ENCODE assay signal across 8 cellular contexts in the genomic region with DNA sequence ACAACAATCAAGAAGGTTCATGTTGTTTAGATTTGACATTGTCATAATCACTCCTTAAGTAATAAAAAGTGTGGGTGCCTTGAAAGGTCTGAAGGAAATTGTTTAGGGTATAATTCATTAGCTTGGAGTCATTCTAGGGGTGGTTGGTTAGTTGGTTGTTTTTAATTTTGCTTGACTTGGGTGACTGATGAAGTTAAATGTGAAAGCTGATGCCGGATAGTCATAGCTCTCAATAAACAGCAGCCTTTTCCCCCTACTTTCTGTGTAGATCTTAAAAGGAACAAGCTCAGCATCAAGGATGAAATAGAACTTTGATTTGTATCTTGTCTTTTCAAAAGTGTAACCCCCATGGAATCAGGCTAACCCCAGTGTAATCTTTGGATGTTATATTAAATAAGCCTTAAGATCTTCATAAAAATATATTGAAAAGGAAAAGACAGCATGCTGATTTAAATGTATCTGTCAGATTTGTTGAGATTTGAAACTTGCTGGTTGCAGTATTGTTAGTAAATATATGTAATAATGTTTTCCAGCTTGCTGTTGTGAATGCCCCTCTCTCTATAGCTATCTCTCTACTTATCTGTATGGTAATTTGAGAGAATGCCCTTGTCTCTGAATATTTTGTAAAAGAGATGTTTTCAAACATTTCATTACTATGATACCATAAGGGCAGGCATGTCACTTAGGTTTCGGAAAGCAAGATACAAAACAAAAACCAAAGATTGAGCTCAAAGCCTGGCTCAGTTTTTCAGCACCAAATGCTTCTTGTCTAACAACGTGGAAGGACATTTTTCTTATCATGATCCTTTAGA.
DNase-seq lines count a peak whose midpoint lies in the region; ATAC-seq and TF ChIP-seq lines count a peak whose summit lies in the region.

No MANE protein-coding gene starts in this region.

- no peak for ATAC-seq in activated CD8-positive, alpha-beta memory T cell treated with anti-CD3 and anti-CD28 coated beads, Interleukin-2, amount 10 ng/mL, durations not matched to agents 7 days and 5 days
- no peak for ATAC-seq in lower lobe of right lung
- ATAC-seq in thoracic aorta (ENCODE audit: insufficient number of reproducible peaks, low FRiP score, low read depth) = no peak
- ATAC-seq in HG03457 (IDR thresholded peaks at IDR 0.05; ENCODE audit: unreplicated experiment) = no peak

- H3K4me3 ChIP-seq in astrocyte of the spinal cord (ENCODE audit: low read depth, low read length) (peak overlapping the region; percentile 78), lower lobe of right lung (peak overlapping the region; percentile 50), thoracic aorta (peak overlapping the region; percentile 83)

- intact Hi-C loops in lower lobe of right lung (cut with DNase I) = no loop called here

- in situ Hi-C loops in astrocyte of the spinal cord (cut with HindIII; ENCODE audit: low sequenced_read_pairs) = no loop called here

- peak overlapping the region; percentile 87 for H3K27ac ChIP-seq in lower lobe of right lung
- H3K27ac ChIP-seq in thoracic aorta = peak overlapping the region; percentile 92 to 96

- no peak for DNase-seq in activated CD8-positive, alpha-beta memory T cell treated with anti-CD3 and anti-CD28 coated beads, Interleukin-2, amount 10 ng/mL, durations not matched to agents 7 days and 5 days
- no peak for DNase-seq in activated CD8-positive, alpha-beta memory T cell treated with anti-CD3 and anti-CD28 coated beads for 24 hours
- DNase-seq in astrocyte of the spinal cord (ENCODE audit: low read depth, low spot score) = peak; percentile 45
- DNase-seq in lower lobe of right lung = no peak
- no peak for DNase-seq in thoracic aorta (ENCODE audit: low spot score)
- DNase-seq in stimulated activated CD4-positive, alpha-beta T cell treated with anti-CD3 and anti-CD28 coated beads, Interleukin-2, amount 100 ng/mL, for 48 hours = no peak
- no peak for DNase-seq in GF-D8 (lab: John Stamatoyannopoulos, UW)

- H3K4me3 Mint-ChIP-seq in activated CD8-positive, alpha-beta memory T cell treated with anti-CD3 and anti-CD28 coated beads, Interleukin-2, amount 10 ng/mL, durations not matched to agents 7 days and 5 days = peak overlapping the region; percentile 83

- peaks cover 75% of the 10 kb centered on the region for H3K4me1 ChIP-seq in lower lobe of right lung
- peaks cover 70 to 77% of the 10 kb centered on the region in 2 donors for H3K4me1 ChIP-seq in thoracic aorta (ENCODE audit: control insufficient read depth in 1 of 2, low read depth in 2 of 2)

- peak overlapping the region; percentile 99 for H3K27ac Mint-ChIP-seq in activated CD8-positive, alpha-beta memory T cell treated with anti-CD3 and anti-CD28 coated beads, Interleukin-2, amount 10 ng/mL, durations not matched to agents 7 days and 5 days

- H3K36me3 ChIP-seq in lower lobe of right lung (peaks cover 14% of the 10 kb centered on the region), thoracic aorta (peaks cover 14% of the 10 kb centered on the region)

- TF ChIP-seq CTCF in astrocyte of the spinal cord (IDR thresholded peaks at IDR 0.05; ENCODE audit: low read depth, low read length) (no peak), lower lobe of right lung (IDR thresholded peaks at IDR 0.05) (no peak), thoracic aorta (IDR thresholded peaks at IDR 0.05) (no peak)

- peaks cover 94% of the 10 kb centered on the region for H3K4me1 Mint-ChIP-seq in activated CD8-positive, alpha-beta memory T cell treated with anti-CD3 and anti-CD28 coated beads, Interleukin-2, amount 10 ng/mL, durations not matched to agents 7 days and 5 days

- CTCF ChIA-PET in activated CD8-positive, alpha-beta memory T cell treated with anti-CD3 and anti-CD28 coated beads, Interleukin-2, amount 10 ng/mL, durations not matched to agents 7 days and 5 days (lab: Charles Lee) = interaction anchor here (0.7 to 5.9 kb wide), 12 partner anchors 10 to 194 kb away, joined by 3 to 50 read pairs (median 6); a partner anchor contains a TSS

- peaks cover 62% of the 10 kb centered on the region for H3K36me3 Mint-ChIP-seq in activated CD8-positive, alpha-beta memory T cell treated with anti-CD3 and anti-CD28 coated beads, Interleukin-2, amount 10 ng/mL, durations not matched to agents 7 days and 5 days

- no peaks in the 10 kb centered on the region for H3K9me3 ChIP-seq in lower lobe of right lung
- H3K9me3 ChIP-seq in thoracic aorta = no peaks in the 10 kb centered on the region

- H3K27me3 ChIP-seq in lower lobe of right lung (ENCODE audit: low read depth) = no peaks in the 10 kb centered on the region
- H3K27me3 ChIP-seq in thoracic aorta (replicated peaks; ENCODE audit: insufficient read depth) = no peaks in the 10 kb centered on the region

- H3K9me3 Mint-ChIP-seq in activated CD8-positive, alpha-beta memory T cell treated with anti-CD3 and anti-CD28 coated beads, Interleukin-2, amount 10 ng/mL, durations not matched to agents 7 days and 5 days (ENCODE audit: low read depth) = no peaks in the 10 kb centered on the region

- H3K27me3 Mint-ChIP-seq in activated CD8-positive, alpha-beta memory T cell treated with anti-CD3 and anti-CD28 coated beads, Interleukin-2, amount 10 ng/mL, durations not matched to agents 7 days and 5 days = no peaks in the 10 kb centered on the region
